Comparison of ENCODE assay signal across 8 cellular contexts in genomic region chr2:189762551-189763298, GRCh38. TPM values are rescaled to one million over a fixed set of nuclear protein-coding genes. Genes with fewer than 3 reads are reported as not detected.
DNase-seq lines count a peak whose midpoint lies in the region; ATAC-seq and TF ChIP-seq lines count a peak whose summit lies in the region.

Gene OSGEPL1, minus strand, starts transcription at chr2:189762792. Its CDS starts 1,152 bp downstream, at chr2:189761640.

- H3K4me1 Mint-ChIP-seq in endothelial cell (ENCODE audit: unreplicated experiment) (peaks cover 3% of the 10 kb centered on the region), mesothelial cell of epicardium (peaks cover 13% of the 10 kb centered on the region)

- TF ChIP-seq CTCF in endothelial cell (IDR thresholded peaks at IDR 0.05; ENCODE audit: unreplicated experiment) = peak; percentile 45
- TF ChIP-seq CTCF in mesothelial cell of epicardium (IDR thresholded peaks at IDR 0.05; ENCODE audit: unreplicated experiment) = no peak

- peak; percentile 80 for DNase-seq in D341Med (ENCODE audit: low spot score)
- peak; percentile 94 for DNase-seq in NT2/D1 (ENCODE audit: low read depth, low spot score)
- DNase-seq in activated CD8-positive, alpha-beta memory T cell treated with anti-CD3 and anti-CD28 coated beads, Interleukin-2, amount 50 U/mL, for 4 hours = peak; percentile 92
- DNase-seq in endothelial cell (ENCODE audit: low spot score) = peak; percentile 73
- peak; percentile 73 to 84 for DNase-seq in mesothelial cell of epicardium (ENCODE audit: low spot score in 2 of 2, unreplicated experiment in 2 of 2)
- DNase-seq in stimulated activated CD8-positive, alpha-beta memory T cell treated with anti-CD3 and anti-CD28 coated beads, Interleukin-15, amount 100 ng/mL, for 48 hours (ENCODE audit: low read depth in 2 of 2) = peak; percentile 86 to 88

- H3K4me3 Mint-ChIP-seq in endothelial cell (ENCODE audit: unreplicated experiment) (peak within 1 kb of the TSS; percentile 89), mesothelial cell of epicardium (peak within 1 kb of the TSS; percentile 94)

- H3K36me3 ChIP-seq in HUES48 (ENCODE audit: control insufficient read depth, insufficient read depth, low read length) (peaks cover 7% of the 10 kb centered on the region; the same call in 1 of the 2 replicates), NT2/D1 (ENCODE audit: insufficient read depth, insufficient read length, low read length) (peaks cover 9% of the 10 kb centered on the region)

- H3K4me1 ChIP-seq in HUES48 (ENCODE audit: control insufficient read depth, insufficient read depth, low read length) = no peaks in the 10 kb centered on the region
- no peaks in the 10 kb centered on the region for H3K4me1 ChIP-seq in NT2/D1 (ENCODE audit: insufficient read depth, insufficient read length)

- H3K9me3 Mint-ChIP-seq in endothelial cell (ENCODE audit: unreplicated experiment) (no peaks in the 10 kb centered on the region), mesothelial cell of epicardium (no peaks in the 10 kb centered on the region)

- H3K9ac ChIP-seq in HUES48 (ENCODE audit: low read depth, low read length) = peak within 1 kb of the TSS; percentile 86
- H3K9ac ChIP-seq in NT2/D1 (ENCODE audit: insufficient read length, low read depth) = peak within 1 kb of the TSS; percentile 82

- H3K27me3 Mint-ChIP-seq in endothelial cell (ENCODE audit: unreplicated experiment) (peaks cover 1% of the 10 kb centered on the region), mesothelial cell of epicardium (ENCODE audit: low read depth) (no peaks in the 10 kb centered on the region)

- ATAC-seq in GM21390 (IDR thresholded peaks at IDR 0.05; ENCODE audit: unreplicated experiment) = peak; percentile 97

- H3K27ac Mint-ChIP-seq in endothelial cell (ENCODE audit: unreplicated experiment) = peak within 1 kb of the TSS; percentile 76
- H3K27ac Mint-ChIP-seq in mesothelial cell of epicardium = peak within 1 kb of the TSS; percentile 97

- H3K4me3 ChIP-seq in HUES48 (ENCODE audit: low read depth, low read length) = peak within 1 kb of the TSS; percentile 89
- peak within 1 kb of the TSS; percentile 58 for H3K4me3 ChIP-seq in NT2/D1 (ENCODE audit: insufficient read length, low read depth)

- peak within 1 kb of the TSS; percentile 92 for H3K27ac ChIP-seq in HUES48 (ENCODE audit: low read depth, low read length)

- H3K36me3 Mint-ChIP-seq in endothelial cell (ENCODE audit: low read depth, unreplicated experiment) = peaks cover 8% of the 10 kb centered on the region
- peaks cover 19% of the 10 kb centered on the region for H3K36me3 Mint-ChIP-seq in mesothelial cell of epicardium

- H3K27me3 ChIP-seq in HUES48 (ENCODE audit: control insufficient read depth, insufficient read depth, low read length) = no peaks in the 10 kb centered on the region
- no peaks in the 10 kb centered on the region for H3K27me3 ChIP-seq in NT2/D1 (ENCODE audit: insufficient read depth, insufficient read length)

- H3K9me3 ChIP-seq in HUES48 (ENCODE audit: control insufficient read depth, insufficient read depth, low read length) (no peaks in the 10 kb centered on the region), NT2/D1 (ENCODE audit: insufficient read depth, low read length) (no peaks in the 10 kb centered on the region)

RNA-seq across cellular contexts. Expression of gene OSGEPL1, which starts in this region (rescaled TPM):
- total RNA-seq in endothelial cell (ENCODE audit: unreplicated experiment) = 4.2 TPM
- 10.7 to 11.3 TPM (median 10.9 TPM) in 3 replicates for total RNA-seq in mesothelial cell of epicardium

Comparison
In these comparisons a context has a peak if more than half of its experiments do, and no peak if none do; other contexts are left out.
1. Peak in every context shown above with its lines: DNase-seq, ATAC-seq, H3K4me3 ChIP-seq and H3K27ac ChIP-seq.